In genomic region chr7:23473848-23474097, GRCh38 we compare ENCODE assay signal across 8 cellular contexts. TPM values are rescaled to one million over a fixed set of nuclear protein-coding genes. Genes with fewer than 3 reads are reported as not detected.
A peak's percentile ranks its signal among the peaks of the same experiment; 100 is the strongest.
DNase-seq lines count a peak whose midpoint lies in the region; ATAC-seq, FAIRE-seq and TF ChIP-seq lines count a peak whose summit lies in the region.

No MANE protein-coding gene starts in this region.

- peaks cover 22% of the 10 kb centered on the region for H3K4me1 Mint-ChIP-seq in activated CD8-positive, alpha-beta T cell treated with anti-CD3 and anti-CD28 coated beads for 36 hours (ENCODE audit: low read depth)
- H3K4me1 Mint-ChIP-seq in memory B cell: peaks cover 12% of the 10 kb centered on the region

- no peak for TF ChIP-seq CTCF in activated CD8-positive, alpha-beta T cell treated with anti-CD3 and anti-CD28 coated beads for 36 hours (IDR thresholded peaks at IDR 0.05)

- POLR2A ChIA-PET in activated CD8-positive, alpha-beta T cell treated with anti-CD3 and anti-CD28 coated beads for 36 hours (lab: Charles Lee): no interaction called here

- no peak for DNase-seq in activated CD8-positive, alpha-beta T cell treated with anti-CD3 and anti-CD28 coated beads for 36 hours
- DNase-seq in memory B cell (ENCODE audit: low spot score in 2 of 2) (no peak), LoVo (ENCODE audit: low spot score) (no peak), HuH-7 (ENCODE audit: low spot score) (no peak)

- intact Hi-C loops in activated CD8-positive, alpha-beta T cell treated with anti-CD3 and anti-CD28 coated beads for 36 hours (cut with micrococcal nuclease): loop anchor here (5.0 kb wide), 1 partner anchor 196 kb away; no protein-coding TSS in a partner anchor

- peak; percentile 48 for FAIRE-seq in G401.6 (lab: Jason Lieb, UNC)

- H3K4me3 Mint-ChIP-seq in activated CD8-positive, alpha-beta T cell treated with anti-CD3 and anti-CD28 coated beads for 36 hours: peak overlapping the region; percentile 66
- no peak overlapping the region for H3K4me3 Mint-ChIP-seq in memory B cell

- peak; percentile 28 for ATAC-seq in HG02943 (IDR thresholded peaks at IDR 0.05; ENCODE audit: low read depth, unreplicated experiment)
- ATAC-seq in activated CD8-positive, alpha-beta T cell treated with anti-CD3 and anti-CD28 coated beads for 36 hours: peak; percentile 19
- ATAC-seq in memory B cell (ENCODE audit: low read depth): peak; percentile 4
- ATAC-seq in HG03432 (IDR thresholded peaks at IDR 0.05; ENCODE audit: unreplicated experiment): no peak
- ATAC-seq in esophagus mucosa: no peak

- peaks cover 56% of the 10 kb centered on the region for H3K27me3 Mint-ChIP-seq in activated CD8-positive, alpha-beta T cell treated with anti-CD3 and anti-CD28 coated beads for 36 hours
- peaks cover 23% of the 10 kb centered on the region for H3K27me3 Mint-ChIP-seq in memory B cell

- H3K9me3 Mint-ChIP-seq in activated CD8-positive, alpha-beta T cell treated with anti-CD3 and anti-CD28 coated beads for 36 hours: no peaks in the 10 kb centered on the region
- no peaks in the 10 kb centered on the region for H3K9me3 Mint-ChIP-seq in memory B cell

- CTCF ChIA-PET in activated CD8-positive, alpha-beta T cell treated with anti-CD3 and anti-CD28 coated beads for 36 hours (lab: Charles Lee): interaction anchor here (2.0 kb wide), 1 partner anchor 200 kb away, joined by 12 read pairs; no protein-coding TSS in a partner anchor

- H3K36me3 Mint-ChIP-seq in activated CD8-positive, alpha-beta T cell treated with anti-CD3 and anti-CD28 coated beads for 36 hours (ENCODE audit: low read depth): no peaks in the 10 kb centered on the region
- peaks cover 1% of the 10 kb centered on the region for H3K36me3 Mint-ChIP-seq in memory B cell

- no peak overlapping the region for H3K27ac Mint-ChIP-seq in activated CD8-positive, alpha-beta T cell treated with anti-CD3 and anti-CD28 coated beads for 36 hours
- H3K27ac Mint-ChIP-seq in memory B cell: no peak overlapping the region

RNA-seq across cellular contexts. Expression of gene IGF2BP3, which starts 3.5 kb away (rescaled TPM):
- 1 to 10 TPM in 1 of 2 experiments, under 1 TPM in 1; 0.61 to 1.1 TPM for total RNA-seq in activated CD8-positive, alpha-beta T cell treated with anti-CD3 and anti-CD28 coated beads for 36 hours
- 3.9 TPM for total RNA-seq in esophagus mucosa

RNA-seq across cellular contexts. Expression of gene TRA2A, which starts 58.0 kb away (rescaled TPM):
- 10 to 100 TPM; 86.3 to 86.5 TPM for total RNA-seq in activated CD8-positive, alpha-beta T cell treated with anti-CD3 and anti-CD28 coated beads for 36 hours
- total RNA-seq in esophagus mucosa: 74.9 TPM

Comparison
In these comparisons a context has a peak if more than half of its experiments do, and no peak if none do; other contexts are left out.
1. ATAC-seq: peak in HG02943 (single experiment), activated CD8-positive, alpha-beta T cell treated with anti-CD3 and anti-CD28 coated beads for 36 hours (single experiment) and memory B cell (single experiment); none in HG03432 (single experiment) and esophagus mucosa (single experiment).